In the genomic region with DNA sequence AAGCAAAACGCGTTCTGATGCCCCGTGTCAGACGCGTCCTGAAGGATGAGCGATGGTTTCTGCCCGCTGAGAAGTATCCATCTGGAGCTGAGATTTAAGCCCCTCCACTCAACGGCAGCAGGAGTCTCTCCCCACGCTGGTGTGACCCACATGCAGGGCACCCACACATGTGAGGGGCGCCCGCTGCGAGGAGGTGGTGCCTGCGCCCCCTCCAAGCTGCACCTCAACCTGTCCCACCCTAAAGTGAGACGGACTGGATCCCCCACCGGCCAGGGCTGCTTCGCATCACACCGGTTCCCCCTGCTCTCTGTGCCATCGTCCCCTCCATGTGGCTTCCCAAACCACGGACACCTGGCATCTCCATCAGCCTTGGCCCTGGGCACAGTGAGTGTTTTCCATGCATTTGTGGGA, we compare ENCODE assay signal across 24 cellular contexts. TPM values are rescaled to one million over a fixed set of nuclear protein-coding genes. Genes with fewer than 3 reads are reported as not detected.
DNase-seq lines count a peak whose midpoint lies in the region; TF ChIP-seq lines count a peak whose summit lies in the region.
"Had no signal": no experiment of that assay in that cellular context is flagged by ENCODE, and none has a peak within 500 bp of the region (broad histone marks: within the 10 kb centered on the region; RNA-seq: fewer than 3 reads in every experiment).

No MANE protein-coding gene starts in this region.

- H4K91ac ChIP-seq in neuronal stem cell (ENCODE audit: low read depth, low read length, poor library complexity): no peak overlapping the region

- no peaks in the 10 kb centered on the region for H3K79me2 ChIP-seq in MM.1S (ENCODE audit: low read length)

- H2AFZ ChIP-seq in neuronal stem cell (ENCODE audit: low read length) (no peak overlapping the region), MM.1S (ENCODE audit: low read length) (no peak overlapping the region)
- H2AFZ ChIP-seq: PC-9 had no signal

- no peak overlapping the region for H3K14ac ChIP-seq in neuronal stem cell (ENCODE audit: low read length)

- H2BK15ac ChIP-seq in neuronal stem cell (ENCODE audit: low read length): no peak overlapping the region

- H3K36me3 ChIP-seq in neuronal stem cell (replicated peaks in 1 of 2; ENCODE audit: control insufficient read depth in 2 of 2, insufficient read depth in 2 of 2, low read length in 2 of 2) (no peaks in the 10 kb centered on the region), endodermal cell (ENCODE audit: control insufficient read depth, insufficient read depth, low read length) (no peaks in the 10 kb centered on the region), MM.1S (replicated peaks; ENCODE audit: insufficient read depth, low read length) (no peaks in the 10 kb centered on the region)
- H3K36me3 ChIP-seq: BLaER1 had no signal

- no peaks in the 10 kb centered on the region for H3K79me1 ChIP-seq in neuronal stem cell (ENCODE audit: low read depth, low read length)

- H3K27ac ChIP-seq in coronary artery (no peak overlapping the region), neuronal stem cell (replicated peaks; ENCODE audit: low read length) (no peak overlapping the region), endodermal cell (ENCODE audit: low read depth, low read length) (no peak overlapping the region), MM.1S (ENCODE audit: low read length) (no peak overlapping the region)
- H3K27ac ChIP-seq: 22Rv1, BLaER1, PC-9, RWPE1 had no signal

- H3K9me2 ChIP-seq in MM.1S (replicated peaks; ENCODE audit: insufficient read depth, low read length): no peaks in the 10 kb centered on the region

- H2BK5ac ChIP-seq in neuronal stem cell (ENCODE audit: low read length): no peak overlapping the region

- H3K9me3 ChIP-seq in neuronal stem cell (replicated peaks in 1 of 2; ENCODE audit: control insufficient read depth in 2 of 2, insufficient read depth in 1 of 2, low read depth in 1 of 2, low read length in 2 of 2) (peaks cover 0 to 2% of the 10 kb centered on the region in 2 donors), endodermal cell (ENCODE audit: control insufficient read depth, low read length) (no peaks in the 10 kb centered on the region), MM.1S (replicated peaks; ENCODE audit: insufficient read depth, low read length) (no peaks in the 10 kb centered on the region)

- no peak overlapping the region for H3K4ac ChIP-seq in neuronal stem cell (ENCODE audit: low read length)

- no peaks in the 10 kb centered on the region for H4K20me1 ChIP-seq in MM.1S (ENCODE audit: insufficient read depth, low read length)
- H4K20me1 ChIP-seq: BLaER1 had no signal

- peaks cover 0 to 3% (median 0%) of the 10 kb centered on the region in 3 experiments for H3K27me3 ChIP-seq in neuronal stem cell (ENCODE audit: control insufficient read depth in 3 of 3, insufficient read depth in 3 of 3, low read depth in 1 of 3, low read length in 3 of 3)
- peaks cover 5% of the 10 kb centered on the region for H3K27me3 ChIP-seq in endodermal cell (ENCODE audit: control insufficient read depth, insufficient read depth, low read length, poor library complexity, severe bottlenecking)
- no peaks in the 10 kb centered on the region for H3K27me3 ChIP-seq in MM.1S (replicated peaks; ENCODE audit: insufficient read depth, low read length)
- H3K27me3 ChIP-seq: BLaER1 had no signal

- H2BK120ac ChIP-seq in neuronal stem cell (ENCODE audit: low read depth, low read length): no peak overlapping the region

- WGBS in neuronal stem cell (ENCODE audit: extremely low coverage in 2 of 2, insufficient read length in 2 of 2, insufficient replicate concordance in 1 of 2), 2 donors: no CpG with 5 or more reads among the region's 19 CpGs
- 91 to 93% methylated on average over 13 to 19 of the region's 19 CpGs for WGBS in endodermal cell (ENCODE audit: insufficient coverage in 1 of 2, insufficient read length in 1 of 2), 2 experiments

- peaks cover 4% of the 10 kb centered on the region for H3K4me1 Mint-ChIP-seq in type B pancreatic cell (ENCODE audit: unreplicated experiment)
- H3K4me1 Mint-ChIP-seq in endodermal cell: no peaks in the 10 kb centered on the region

- H4K8ac ChIP-seq in neuronal stem cell (ENCODE audit: low read depth, low read length): no peak overlapping the region

- H3K4me2 ChIP-seq in neuronal stem cell (ENCODE audit: insufficient read depth, low read length, poor library complexity, severe bottlenecking): no peak overlapping the region
- no peak overlapping the region for H3K4me2 ChIP-seq in MM.1S (ENCODE audit: low read depth, low read length)
- H3K4me2 ChIP-seq: BLaER1, PC-9 had no signal

- H3F3A ChIP-seq in MM.1S (ENCODE audit: insufficient read depth, low read length): no peaks in the 10 kb centered on the region

- H3K4me3 ChIP-seq in coronary artery (no peak overlapping the region), neuronal stem cell (ENCODE audit: low read length in 2 of 2) (peak overlapping the region in 1 of 2 donors; percentile 5), endodermal cell (ENCODE audit: low read length) (no peak overlapping the region), MM.1S (ENCODE audit: low read length) (no peak overlapping the region)
- H3K4me3 ChIP-seq: BLaER1, PC-9 had no signal

- no peak overlapping the region for H2BK12ac ChIP-seq in neuronal stem cell (ENCODE audit: low read length)

- TF ChIP-seq CTCF in coronary artery (IDR thresholded peaks at IDR 0.05) (no peak), type B pancreatic cell (conservative IDR thresholded peaks at IDR 0.05) (no peak), endodermal cell (conservative IDR thresholded peaks at IDR 0.05) (no peak), MM.1S (IDR thresholded peaks at IDR 0.05; ENCODE audit: low read length) (no peak)

- H3K36me3 Mint-ChIP-seq in type B pancreatic cell (no peaks in the 10 kb centered on the region), endodermal cell (ENCODE audit: low read depth) (no peaks in the 10 kb centered on the region)
- H3K36me3 Mint-ChIP-seq: CD4-positive, alpha-beta memory T cell had no signal

- H3K9me3 Mint-ChIP-seq in type B pancreatic cell: no peaks in the 10 kb centered on the region
- H3K9me3 Mint-ChIP-seq in endodermal cell: peaks cover 5% of the 10 kb centered on the region

- H3K27me3 Mint-ChIP-seq in type B pancreatic cell (peaks cover 20% of the 10 kb centered on the region), endodermal cell (ENCODE audit: insufficient read depth) (peaks cover 3% of the 10 kb centered on the region)

- H3K9ac ChIP-seq in neuronal stem cell (ENCODE audit: low read depth, low read length, poor library complexity) (no peak overlapping the region), endodermal cell (ENCODE audit: extremely low read depth, low read length, poor library complexity, severe bottlenecking) (no peak overlapping the region), MM.1S (ENCODE audit: low read length) (no peak overlapping the region)
- H3K9ac ChIP-seq: BLaER1 had no signal

- H3K4me1 ChIP-seq in neuronal stem cell (ENCODE audit: control insufficient read depth in 2 of 2, insufficient read depth in 1 of 2, low read depth in 1 of 2, low read length in 2 of 2): peaks cover 3 to 14% of the 10 kb centered on the region in 2 donors
- peaks cover 3% of the 10 kb centered on the region for H3K4me1 ChIP-seq in endodermal cell (ENCODE audit: control insufficient read depth, insufficient read depth, low read length)
- H3K4me1 ChIP-seq in MM.1S (ENCODE audit: low read length): no peaks in the 10 kb centered on the region

- peak overlapping the region; percentile 25 for H3K18ac ChIP-seq in neuronal stem cell (ENCODE audit: low read length)

- DNase-seq in activated CD8-positive, alpha-beta memory T cell treated with anti-CD3 and anti-CD28 coated beads, Interleukin-2, amount 50 U/mL, for 48 hours: peak; percentile 35
- DNase-seq in activated CD8-positive, alpha-beta memory T cell treated with anti-CD3 and anti-CD28 coated beads, Interleukin-2, amount 50 U/mL, for 4 hours: no peak
- DNase-seq in coronary artery (ENCODE audit: low spot score) (peak; percentile 65), neuronal stem cell (ENCODE audit: low spot score) (no peak), type B pancreatic cell (ENCODE audit: extremely low spot score, unreplicated experiment) (peak; percentile 61), endodermal cell (no peak), MM.1S (no peak), cerebellar nuclear complex (lab: John Stamatoyannopoulos, UW) (no peak)
- DNase-seq: ACHN; CD4-positive, alpha-beta memory T cell; DMS 273 treated with DMSO at 0.1 percent for 48 hours; DMS79 treated with DMSO at 0.1 percent for 48 hours; GOT3; KG1; NCI-H1092 treated with DMSO at 0.1 percent for 48 hours; NCI-H1436 treated with DMSO at 0.1 percent for 48 hours; NCI-H2029; NCI-H2227 treated with DMSO at 0.1 percent for 48 hours; NCI-H510A; PC-9 had no signal

- H3K23ac ChIP-seq in neuronal stem cell (ENCODE audit: low read depth, low read length, poor library complexity): no peak overlapping the region

- no peak overlapping the region for H2AK5ac ChIP-seq in neuronal stem cell (ENCODE audit: low read depth, low read length)

- H3K27ac Mint-ChIP-seq in type B pancreatic cell: no peak overlapping the region
- H3K27ac Mint-ChIP-seq in endodermal cell: no peak overlapping the region
- H3K27ac Mint-ChIP-seq: CD4-positive, alpha-beta memory T cell had no signal

- H3K4me3 Mint-ChIP-seq in type B pancreatic cell (no peak overlapping the region), endodermal cell (no peak overlapping the region)
- H3K4me3 Mint-ChIP-seq: CD4-positive, alpha-beta memory T cell had no signal

RNA-seq across cellular contexts. Expression of a gene that starts 4.5 kb away (rescaled TPM):
- polyA plus RNA-seq in neuronal stem cell (2013, experiment 1 of 2): 9.5 TPM
- 9.3 TPM for polyA plus RNA-seq in neuronal stem cell (2013, experiment 2 of 2)
- total RNA-seq in type B pancreatic cell (ENCODE audit: low replicate concordance) (6.7 and 12.2 TPM in 2 replicates), endodermal cell (10 to 100 TPM; 12.4 to 14.6 TPM)
- 5.0 TPM for polyA plus RNA-seq in endodermal cell (2013, experiment 1 of 2)
- 2.4 TPM for polyA plus RNA-seq in endodermal cell (2013, experiment 2 of 2)
- total RNA-seq: Caco-2 had no signal

RNA-seq across cellular contexts. Expression of a gene that starts 44.8 kb away (rescaled TPM):
- polyA plus RNA-seq in neuronal stem cell (2013, experiment 1 of 2): not detected
- polyA plus RNA-seq in neuronal stem cell (2013, experiment 2 of 2): not detected
- 0.21 and 0.36 TPM in 2 replicates for total RNA-seq in type B pancreatic cell (ENCODE audit: low replicate concordance)
- total RNA-seq in endodermal cell: not detected
- polyA plus RNA-seq in endodermal cell (2013, experiment 1 of 2): not detected
- polyA plus RNA-seq in endodermal cell (2013, experiment 2 of 2): not detected
- total RNA-seq: Caco-2; CD4-positive, alpha-beta memory T cell; PC-9 had no signal
- polyA plus RNA-seq: CD4-positive, alpha-beta memory T cell had no signal

RNA-seq across cellular contexts. Expression of a gene that starts 53.2 kb away (rescaled TPM):
- 966 TPM for polyA plus RNA-seq in neuronal stem cell (2013, experiment 1 of 2)
- polyA plus RNA-seq in neuronal stem cell (2013, experiment 2 of 2): 911 TPM
- 285 and 363 TPM in 2 replicates for total RNA-seq in type B pancreatic cell (ENCODE audit: low replicate concordance)
- total RNA-seq in endodermal cell: 100 to 1,000 TPM; 407 to 456 TPM
- 299 TPM for polyA plus RNA-seq in endodermal cell (2013, experiment 1 of 2)
- polyA plus RNA-seq in endodermal cell (2013, experiment 2 of 2): 303 TPM

RNA-seq across cellular contexts. Expression of a gene that starts 53.5 kb away (rescaled TPM):
- polyA plus RNA-seq in neuronal stem cell (2013, experiment 1 of 2): 4.1 TPM
- 3.9 TPM for polyA plus RNA-seq in neuronal stem cell (2013, experiment 2 of 2)
- 20.2 and 21.3 TPM in 2 replicates for total RNA-seq in type B pancreatic cell (ENCODE audit: low replicate concordance)
- total RNA-seq in endodermal cell: 10 to 100 TPM; 20.0 to 23.4 TPM
- 8.7 TPM for polyA plus RNA-seq in endodermal cell (2013, experiment 1 of 2)
- 6.1 TPM for polyA plus RNA-seq in endodermal cell (2013, experiment 2 of 2)

Comparison
In these comparisons a context has a peak if more than half of its experiments do, and no peak if none do; other contexts are left out.
1. DNase-seq: peak in activated CD8-positive, alpha-beta memory T cell treated with anti-CD3 and anti-CD28 coated beads, Interleukin-2, amount 50 U/mL, for 48 hours (single experiment), coronary artery (single experiment) and type B pancreatic cell (single experiment); none in activated CD8-positive, alpha-beta memory T cell treated with anti-CD3 and anti-CD28 coated beads, Interleukin-2, amount 50 U/mL, for 4 hours (single experiment), neuronal stem cell (single experiment), endodermal cell (single experiment), MM.1S (single experiment) and cerebellar nuclear complex (0 of 2).